ENCODE assay signal across 11 cellular contexts in the genomic region with DNA sequence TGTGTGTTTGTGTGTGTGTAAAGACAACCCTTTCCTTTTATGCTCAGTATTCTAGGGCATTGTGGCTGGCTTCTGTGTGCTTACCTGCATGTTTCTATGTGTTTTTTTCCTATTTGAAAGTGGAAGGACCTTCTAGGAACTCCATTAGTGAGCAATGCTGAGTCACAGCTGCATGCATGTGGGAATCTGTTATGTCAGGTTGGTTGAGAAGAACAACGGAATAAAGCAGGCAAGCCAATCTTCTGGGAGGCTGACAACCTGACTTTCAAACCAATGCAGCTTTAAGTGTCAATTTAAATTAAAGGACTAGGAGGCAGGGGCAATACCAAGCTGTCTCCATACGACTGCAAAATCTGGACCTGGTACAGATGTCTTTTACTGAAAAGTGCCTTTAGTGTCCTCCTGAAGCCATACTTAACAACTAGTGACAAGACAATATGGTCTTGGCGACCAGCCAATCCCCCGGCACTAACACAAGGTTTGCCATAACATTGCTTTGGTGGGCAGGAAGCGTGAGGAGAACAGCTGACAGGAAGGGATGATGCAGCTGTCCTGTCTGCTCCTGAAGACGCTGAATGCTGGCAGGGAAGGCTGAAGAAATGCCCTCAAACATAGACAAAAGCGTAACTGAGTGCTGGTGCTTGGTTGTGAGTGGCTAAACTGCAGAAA.
DNase-seq lines count a peak whose midpoint lies in the region; ATAC-seq and TF ChIP-seq lines count a peak whose summit lies in the region.
"Had no signal": no experiment of that assay in that cellular context is flagged by ENCODE, and none has a peak within 500 bp of the region (broad histone marks: within the 10 kb centered on the region; RNA-seq: fewer than 3 reads in every experiment).

No MANE protein-coding gene starts in this region.

- H3K9me3 ChIP-seq in neuron (ENCODE audit: low read length) = no peaks in the 10 kb centered on the region
- no peaks in the 10 kb centered on the region for H3K9me3 ChIP-seq in Caco-2

- H3K36me3 ChIP-seq in GM23338 (ENCODE audit: insufficient read depth) (no peaks in the 10 kb centered on the region), neuron (ENCODE audit: insufficient read depth, low read length) (no peaks in the 10 kb centered on the region), Caco-2 (ENCODE audit: control insufficient read depth, insufficient read depth, low read length) (no peaks in the 10 kb centered on the region)

- no peak overlapping the region for H3K27ac ChIP-seq in GM23338 (ENCODE audit: low read depth)

- H3K27me3 ChIP-seq in GM23338 (ENCODE audit: insufficient read depth) (no peaks in the 10 kb centered on the region), neuron (ENCODE audit: insufficient read depth, low read length) (no peaks in the 10 kb centered on the region), Caco-2 (replicated peaks; ENCODE audit: control insufficient read depth, insufficient read depth, low read length) (no peaks in the 10 kb centered on the region)

- H3K79me2 ChIP-seq in GM23338 (replicated peaks; ENCODE audit: insufficient read depth) = no peaks in the 10 kb centered on the region

- TF ChIP-seq CTCF in GM23338 (conservative IDR thresholded peaks at IDR 0.05; ENCODE audit: low read depth in 2 of 2) (no peak), Caco-2 (IDR thresholded peaks at IDR 0.05; ENCODE audit: insufficient read depth in 1 of 2, low read depth in 1 of 2, low read length in 1 of 2, severe bottlenecking in 1 of 2, unreplicated experiment in 1 of 2) (no peak)

- H2AFZ ChIP-seq in GM23338 = peak overlapping the region; percentile 57; the same call in 1 of the 2 replicates
- peak overlapping the region; percentile 12 for H2AFZ ChIP-seq in neuron (ENCODE audit: low read depth, low read length)

- H4K20me1 ChIP-seq in GM23338 (replicated peaks; ENCODE audit: insufficient read depth) = no peaks in the 10 kb centered on the region

- H3F3A ChIP-seq in GM23338 (replicated peaks; ENCODE audit: low read depth) = no peaks in the 10 kb centered on the region

- H3K4me1 ChIP-seq in GM23338 (ENCODE audit: insufficient read depth) = no peaks in the 10 kb centered on the region
- no peaks in the 10 kb centered on the region for H3K4me1 ChIP-seq in neuron (ENCODE audit: insufficient read depth, low read length)
- no peaks in the 10 kb centered on the region for H3K4me1 ChIP-seq in Caco-2

- CTCF ChIA-PET in Caco-2 (lab: Charles Lee) = no interaction called here

- H3K36me3 Mint-ChIP-seq in GM23338 (ENCODE audit: low read depth) (no peaks in the 10 kb centered on the region), Caco-2 (ENCODE audit: insufficient read depth, unreplicated experiment) (no peaks in the 10 kb centered on the region)
- H3K36me3 Mint-ChIP-seq: naive B cell had no signal

- H3K4me2 ChIP-seq in GM23338 = no peak overlapping the region

- H3K9me3 Mint-ChIP-seq in GM23338 (no peaks in the 10 kb centered on the region), Caco-2 (ENCODE audit: unreplicated experiment) (no peaks in the 10 kb centered on the region)

- POLR2A ChIA-PET in Caco-2 (lab: Charles Lee) = no interaction called here

- H3K27me3 Mint-ChIP-seq in GM23338 (ENCODE audit: insufficient read depth, low read depth, poor library complexity) (no peaks in the 10 kb centered on the region), Caco-2 (ENCODE audit: insufficient read depth, unreplicated experiment) (no peaks in the 10 kb centered on the region)
- H3K27me3 Mint-ChIP-seq: naive B cell had no signal

- DNase-seq in GM23338 (ENCODE audit: low spot score) (no peak), NCI-H345 treated with DMSO at 0.1 percent for 48 hours (lab: John Stamatoyannopoulos, UW; ENCODE audit: unreplicated experiment) (peak; percentile 67), astrocyte of the hippocampus (ENCODE audit: low read depth, low spot score) (peak; percentile 28), Caco-2 (no peak), GM19238 (ENCODE audit: insufficient read length, low spot score) (no peak)
- DNase-seq in stimulated activated CD4-positive, alpha-beta T cell treated with anti-CD3 and anti-CD28 coated beads, Interleukin-2, amount 100 ng/mL, for 24 hours = no peak
- DNase-seq: naive B cell; NCI-H2029 treated with DMSO at 0.1 percent for 48 hours; stimulated activated CD4-positive, alpha-beta T cell treated with anti-CD3 and anti-CD28 coated beads, Interleukin-4, amount 100 ng/mL, for 4 hours had no signal

- no peak for ATAC-seq in GM23338
- ATAC-seq in HG02763 (IDR thresholded peaks at IDR 0.05; ENCODE audit: unreplicated experiment) = no peak

- H3K4me1 Mint-ChIP-seq in GM23338 = peaks cover 3% of the 10 kb centered on the region; the same call in 2 of the 3 replicates
- H3K4me1 Mint-ChIP-seq in Caco-2 (ENCODE audit: low read depth, unreplicated experiment) = no peaks in the 10 kb centered on the region
- H3K4me1 Mint-ChIP-seq: naive B cell had no signal

- H3K4me3 ChIP-seq in GM23338 = no peak overlapping the region
- no peak overlapping the region for H3K4me3 ChIP-seq in neuron (ENCODE audit: low read length)
- H3K4me3 ChIP-seq in Caco-2 (ENCODE audit: low read depth, low read length) = no peak overlapping the region

- intact Hi-C loops in Caco-2 (cut with micrococcal nuclease; ENCODE audit: unreplicated experiment) = no loop called here

- H3K9me2 ChIP-seq in GM23338 (ENCODE audit: insufficient read depth) = peaks cover 3% of the 10 kb centered on the region; the same call in 1 of the 2 replicates

- H3K4me3 Mint-ChIP-seq in GM23338 = no peak overlapping the region
- no peak overlapping the region for H3K4me3 Mint-ChIP-seq in Caco-2 (ENCODE audit: unreplicated experiment)
- H3K4me3 Mint-ChIP-seq: naive B cell had no signal

- peak overlapping the region; percentile 53 for H3K27ac Mint-ChIP-seq in GM23338
- no peak overlapping the region for H3K27ac Mint-ChIP-seq in Caco-2 (ENCODE audit: unreplicated experiment)
- H3K27ac Mint-ChIP-seq: naive B cell had no signal

- no TSS peak for BruUV-seq in Caco-2 (replicated peaks; lab: Mats Ljungman, UMichigan)

TF ChIP-seq in GM23338, 12 proteins besides CTCF, POLR2A, EP300 and RAD21 (continues in another document):
- TF ChIP-seq, protein P1, sequence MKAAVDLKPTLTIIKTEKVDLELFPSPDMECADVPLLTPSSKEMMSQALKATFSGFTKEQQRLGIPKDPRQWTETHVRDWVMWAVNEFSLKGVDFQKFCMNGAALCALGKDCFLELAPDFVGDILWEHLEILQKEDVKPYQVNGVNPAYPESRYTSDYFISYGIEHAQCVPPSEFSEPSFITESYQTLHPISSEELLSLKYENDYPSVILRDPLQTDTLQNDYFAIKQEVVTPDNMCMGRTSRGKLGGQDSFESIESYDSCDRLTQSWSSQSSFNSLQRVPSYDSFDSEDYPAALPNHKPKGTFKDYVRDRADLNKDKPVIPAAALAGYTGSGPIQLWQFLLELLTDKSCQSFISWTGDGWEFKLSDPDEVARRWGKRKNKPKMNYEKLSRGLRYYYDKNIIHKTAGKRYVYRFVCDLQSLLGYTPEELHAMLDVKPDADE (IDR thresholded peaks at IDR 0.05) = no peak
- no peak for TF ChIP-seq NANOG (IDR thresholded peaks at IDR 0.05; ENCODE audit: borderline replicate concordance)

Comparison
In these comparisons a context has a peak if more than half of its experiments do, and no peak if none do; other contexts are left out.
1. DNase-seq: peak in NCI-H345 treated with DMSO at 0.1 percent for 48 hours (single experiment) and astrocyte of the hippocampus (single experiment); none in GM23338 (single experiment), stimulated activated CD4-positive, alpha-beta T cell treated with anti-CD3 and anti-CD28 coated beads, Interleukin-2, amount 100 ng/mL, for 24 hours (0 of 2), Caco-2 (0 of 2) and GM19238 (single experiment).